13 cellular contexts compared by ENCODE assay signal in the genomic region with DNA sequence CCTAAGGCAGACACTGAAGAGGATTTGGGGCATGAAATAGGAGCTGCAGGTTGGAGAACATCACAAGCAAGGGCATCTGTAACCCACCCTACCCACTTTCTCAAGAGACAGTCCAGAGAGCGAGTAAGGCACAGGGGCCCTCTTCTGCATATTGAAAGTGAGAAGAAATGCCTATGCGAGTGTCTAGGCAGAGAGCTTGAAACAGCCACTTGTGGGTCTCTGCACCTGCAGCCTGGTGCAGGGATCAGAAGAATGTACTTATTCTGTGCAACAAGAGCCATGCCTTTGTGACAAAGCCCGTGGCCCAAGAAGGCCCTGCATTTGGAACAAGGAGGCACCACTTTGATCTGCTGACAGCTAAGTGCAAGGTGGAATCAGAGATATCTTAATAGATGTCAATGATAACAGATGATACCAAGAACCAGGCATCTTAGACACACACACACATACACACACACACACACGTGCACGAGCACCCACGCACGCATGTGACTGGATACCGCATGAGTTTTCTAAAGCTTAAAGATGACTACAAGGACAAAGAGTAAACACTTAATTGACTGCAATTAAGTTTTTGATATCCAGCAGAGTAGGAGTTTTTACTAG.
DNase-seq lines count a peak whose midpoint lies in the region; ATAC-seq and TF ChIP-seq lines count a peak whose summit lies in the region.
"Had no signal": no experiment of that assay in that cellular context is flagged by ENCODE, and none has a peak within 500 bp of the region (broad histone marks: within the 10 kb centered on the region; RNA-seq: fewer than 3 reads in every experiment).

No MANE protein-coding gene starts in this region.

- peak overlapping the region in 3 of 5 donors; percentile 76 to 92 (median 77) for H3K27ac ChIP-seq in adrenal gland

- no peak for TF ChIP-seq POLR2A in adrenal gland (IDR thresholded peaks at IDR 0.05)

- intact Hi-C loops in Calu3 (cut with micrococcal nuclease; ENCODE audit: unreplicated experiment), result no loop called here
- intact Hi-C loops in adrenal gland (cut with DNase I), result no loop called here

- BruUV-seq in Calu3 (replicated peaks; lab: Mats Ljungman, UMichigan), result no TSS peak

- no peaks in the 10 kb centered on the region for H3K36me3 ChIP-seq in adrenal gland (replicated peaks in 1 of 2)

- H3K4me3 ChIP-seq in adrenal gland, result no peak overlapping the region

- H3K27me3 Mint-ChIP-seq in Calu3 (ENCODE audit: unreplicated experiment), result no peaks in the 10 kb centered on the region
- peaks cover 22% of the 10 kb centered on the region for H3K27me3 Mint-ChIP-seq in T-helper 17 cell
- H3K27me3 Mint-ChIP-seq in osteocyte (ENCODE audit: unreplicated experiment), result peaks cover 8% of the 10 kb centered on the region
- no peaks in the 10 kb centered on the region for H3K27me3 Mint-ChIP-seq in stimulated activated memory B cell treated with anti-CD40 and anti-IgM and Interleukin-4, amounts not matched to agents 10 μg/mL and 1 μg/mL and 100 μg/mL, for 72 hours

- WGBS in adrenal gland, 4 donors, result 78 to 85% (median 79%) methylated on average over 7 to 8 of the region's 8 CpGs

- H3K9me3 Mint-ChIP-seq in Calu3 (ENCODE audit: low read depth, unreplicated experiment) (peaks cover 12% of the 10 kb centered on the region), osteocyte (ENCODE audit: unreplicated experiment) (peaks cover 12% of the 10 kb centered on the region)
- H3K9me3 Mint-ChIP-seq in stimulated activated memory B cell treated with anti-CD40 and anti-IgM and Interleukin-4, amounts not matched to agents 10 μg/mL and 1 μg/mL and 100 μg/mL, for 72 hours, result peaks cover 10% of the 10 kb centered on the region
- H3K9me3 Mint-ChIP-seq: T-helper 1 cell treated with Interleukin-12 subunit alpha and Interleukin-12 subunit beta and Interleukin-4 antibody, amounts not matched to agents 30 μg/mL and 1 μg/mL, for 36 hours had no signal

- H3K4me1 Mint-ChIP-seq in Calu3 (ENCODE audit: low read depth, unreplicated experiment), result peaks cover 58% of the 10 kb centered on the region
- H3K4me1 Mint-ChIP-seq in T-helper 17 cell, result no peaks in the 10 kb centered on the region
- H3K4me1 Mint-ChIP-seq in osteocyte (ENCODE audit: unreplicated experiment), result peaks cover 13% of the 10 kb centered on the region
- H3K4me1 Mint-ChIP-seq in stimulated activated memory B cell treated with anti-CD40 and anti-IgM and Interleukin-4, amounts not matched to agents 10 μg/mL and 1 μg/mL and 100 μg/mL, for 72 hours, result no peaks in the 10 kb centered on the region

- no peaks in the 10 kb centered on the region for H3K27me3 ChIP-seq in adrenal gland

- H3K9me3 ChIP-seq in adrenal gland (replicated peaks in 1 of 3) (no peaks in the 10 kb centered on the region), T-helper 17 cell (ENCODE audit: control insufficient read depth, low read length, poor library complexity, severe bottlenecking) (no peaks in the 10 kb centered on the region)

- peak overlapping the region; percentile 70 for H3K27ac Mint-ChIP-seq in Calu3 (ENCODE audit: unreplicated experiment)
- no peak overlapping the region for H3K27ac Mint-ChIP-seq in T-helper 17 cell
- no peak overlapping the region for H3K27ac Mint-ChIP-seq in osteocyte (ENCODE audit: unreplicated experiment)
- no peak overlapping the region for H3K27ac Mint-ChIP-seq in stimulated activated memory B cell treated with anti-CD40 and anti-IgM and Interleukin-4, amounts not matched to agents 10 μg/mL and 1 μg/mL and 100 μg/mL, for 72 hours
- H3K27ac Mint-ChIP-seq: endodermal cell; T-helper 1 cell treated with Interleukin-12 subunit alpha and Interleukin-12 subunit beta and Interleukin-4 antibody, amounts not matched to agents 30 μg/mL and 1 μg/mL, for 36 hours had no signal

- CTCF ChIA-PET in Calu3 (lab: Charles Lee), result interaction anchor here (0.6 to 2.1 kb wide), 8 partner anchors 11 to 960 kb away, joined by 3 to 10 read pairs (median 4); no protein-coding TSS in a partner anchor

- H3K4me3 Mint-ChIP-seq in Calu3 (ENCODE audit: low read depth, unreplicated experiment) (no peak overlapping the region), T-helper 17 cell (no peak overlapping the region), osteocyte (ENCODE audit: unreplicated experiment) (no peak overlapping the region)
- H3K4me3 Mint-ChIP-seq in stimulated activated memory B cell treated with anti-CD40 and anti-IgM and Interleukin-4, amounts not matched to agents 10 μg/mL and 1 μg/mL and 100 μg/mL, for 72 hours, result no peak overlapping the region
- H3K4me3 Mint-ChIP-seq: endodermal cell; T-helper 1 cell treated with Interleukin-12 subunit alpha and Interleukin-12 subunit beta and Interleukin-4 antibody, amounts not matched to agents 30 μg/mL and 1 μg/mL, for 36 hours had no signal

- H3K36me3 Mint-ChIP-seq in Calu3 (ENCODE audit: insufficient read depth, unreplicated experiment) (no peaks in the 10 kb centered on the region), T-helper 17 cell (ENCODE audit: low read depth) (no peaks in the 10 kb centered on the region), osteocyte (ENCODE audit: unreplicated experiment) (no peaks in the 10 kb centered on the region)
- no peaks in the 10 kb centered on the region for H3K36me3 Mint-ChIP-seq in stimulated activated memory B cell treated with anti-CD40 and anti-IgM and Interleukin-4, amounts not matched to agents 10 μg/mL and 1 μg/mL and 100 μg/mL, for 72 hours

- DNase-seq in Calu3, result no peak
- no peak for DNase-seq in adrenal gland
- no peak for DNase-seq in amniotic stem cell (lab: John Stamatoyannopoulos, UW)
- no peak for DNase-seq in T-helper 17 cell
- DNase-seq in osteocyte (ENCODE audit: extremely low spot score, unreplicated experiment), result no peak
- DNase-seq: endodermal cell; left colon; occipital lobe; stimulated activated CD4-positive, alpha-beta T cell treated with anti-CD3 and anti-CD28 coated beads, Interleukin-4, amount 100 ng/mL, for 24 hours had no signal

- peaks cover 12 to 17% of the 10 kb centered on the region in 2 donors for H3K4me1 ChIP-seq in adrenal gland (replicated peaks in 1 of 2)

- peak; percentile 39 for ATAC-seq in GM18861 (IDR thresholded peaks at IDR 0.05; ENCODE audit: unreplicated experiment)
- ATAC-seq in HG02798 (IDR thresholded peaks at IDR 0.05; ENCODE audit: poor library complexity, unreplicated experiment), result peak; percentile 81
- ATAC-seq in T-helper 17 cell, result no peak
- ATAC-seq in stimulated activated memory B cell treated with anti-CD40 and anti-IgM and Interleukin-4, amounts not matched to agents 10 μg/mL and 1 μg/mL and 100 μg/mL, for 72 hours, result no peak

- no peak for TF ChIP-seq CTCF in Calu3 (IDR thresholded peaks at IDR 0.05; ENCODE audit: unreplicated experiment)
- no peak for TF ChIP-seq CTCF in adrenal gland (IDR thresholded peaks at IDR 0.05)
- TF ChIP-seq CTCF in osteocyte (IDR thresholded peaks at IDR 0.05), result no peak

Comparison
In these comparisons a context has a peak if more than half of its experiments do, and no peak if none do; other contexts are left out.
1. ATAC-seq: peak in GM18861 (single experiment) and HG02798 (single experiment); none in T-helper 17 cell (single experiment) and stimulated activated memory B cell treated with anti-CD40 and anti-IgM and Interleukin-4, amounts not matched to agents 10 μg/mL and 1 μg/mL and 100 μg/mL, for 72 hours (single experiment).